In the genomic region with DNA sequence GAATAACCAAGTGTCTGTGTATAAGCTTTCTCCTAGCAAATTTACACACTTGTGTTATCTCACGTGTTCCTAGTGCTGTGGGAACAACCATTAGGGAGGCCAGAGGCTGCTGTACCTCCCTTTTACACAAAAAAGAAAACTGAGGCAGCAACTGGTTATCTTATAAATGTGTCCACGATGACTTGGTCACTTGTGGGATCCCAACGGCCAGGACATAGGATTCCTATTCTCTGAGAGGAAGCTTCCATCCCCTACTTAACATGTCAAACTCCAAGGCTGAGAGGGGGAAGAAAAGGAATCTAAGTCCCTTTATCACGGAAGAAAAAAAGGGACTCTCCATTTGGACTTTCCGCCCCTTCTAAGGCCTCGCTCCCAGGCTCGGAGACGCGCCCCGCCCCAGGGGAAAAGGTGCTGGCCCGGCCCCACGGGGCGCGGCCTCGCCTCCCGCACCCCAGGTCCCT, we compare ENCODE assay signal across 8 cellular contexts. TPM values are rescaled to one million over a fixed set of nuclear protein-coding genes. Genes with fewer than 3 reads are reported as not detected.
DNase-seq lines count a peak whose midpoint lies in the region; ATAC-seq and TF ChIP-seq lines count a peak whose summit lies in the region.

No MANE protein-coding gene starts in this region.

- H3K9me3 ChIP-seq in SK-N-MC (ENCODE audit: low read depth, low read length) (no peaks in the 10 kb centered on the region), fibroblast of lung (ENCODE audit: control insufficient read depth, insufficient read depth, low read depth, low read length) (no peaks in the 10 kb centered on the region), osteoblast (ENCODE audit: low read depth, low read length) (no peaks in the 10 kb centered on the region)

- H3K4me3 ChIP-seq in SK-N-MC (peak overlapping the region; percentile 80), fibroblast of lung (replicated peaks in 1 of 4; ENCODE audit: control extremely low read depth in 1 of 4, insufficient read depth in 1 of 4, low read depth in 3 of 4, low read length in 4 of 4) (peak overlapping the region; percentile 61 to 72 (median 64)), osteoblast (ENCODE audit: insufficient read depth, low read length) (peak overlapping the region; percentile 84)

- H3K79me2 ChIP-seq in fibroblast of lung (ENCODE audit: control insufficient read depth, insufficient read depth, low read length) (peaks cover 2% of the 10 kb centered on the region), osteoblast (ENCODE audit: insufficient read depth, low read length) (peaks cover 15% of the 10 kb centered on the region)

- H4K20me1 ChIP-seq in fibroblast of lung (ENCODE audit: control insufficient read depth, extremely low read depth, insufficient read depth, low read length) (no peaks in the 10 kb centered on the region), osteoblast (ENCODE audit: insufficient read depth, low read length) (no peaks in the 10 kb centered on the region)

- TF ChIP-seq CTCF in fibroblast of lung (conservative IDR thresholded peaks at IDR 0.05 in 1 of 2, IDR thresholded peaks at IDR 0.05 in 1 of 2; ENCODE audit: low read depth in 1 of 2, low read length in 2 of 2), result no peak
- no peak for TF ChIP-seq CTCF in osteoblast (IDR thresholded peaks at IDR 0.05; ENCODE audit: extremely low read depth, low read depth, low read length)

- H3K27ac ChIP-seq in SK-N-MC (peak overlapping the region; percentile 67), fibroblast of lung (ENCODE audit: insufficient read depth, low read length) (peak overlapping the region; percentile 96), osteoblast (ENCODE audit: low read depth, low read length) (peak overlapping the region; percentile 99)

- H3K36me3 ChIP-seq in SK-N-MC (ENCODE audit: insufficient read depth, low read length) (no peaks in the 10 kb centered on the region), fibroblast of lung (ENCODE audit: control insufficient read depth, insufficient read depth, low read length) (no peaks in the 10 kb centered on the region), osteoblast (ENCODE audit: insufficient read depth, low read length) (no peaks in the 10 kb centered on the region)

- intact Hi-C loops in posterior vena cava (cut with DNase I), result loop anchor here (5.0 to 10.0 kb wide), 2 partner anchors 246 to 249 kb away; no protein-coding TSS in a partner anchor

- H2AFZ ChIP-seq in fibroblast of lung (ENCODE audit: low read length) (peak overlapping the region; percentile 59), osteoblast (ENCODE audit: low read length) (peak overlapping the region; percentile 87)

- peaks cover 4% of the 10 kb centered on the region for H3K4me1 ChIP-seq in fibroblast of lung (ENCODE audit: control insufficient read depth, extremely low read depth, insufficient read depth, low read length)
- H3K4me1 ChIP-seq in osteoblast (ENCODE audit: insufficient read depth, low read length), result peaks cover 31% of the 10 kb centered on the region

- H3K9ac ChIP-seq in SK-N-MC (ENCODE audit: insufficient read length) (peak overlapping the region; percentile 80), fibroblast of lung (ENCODE audit: insufficient read depth, low read length) (peak overlapping the region; percentile 92)

- in situ Hi-C loops in G401 (cut with HindIII; ENCODE audit: low sequenced_read_pairs), result no loop called here

- H3K4me2 ChIP-seq in fibroblast of lung (ENCODE audit: extremely low read depth, insufficient read depth, low read length) (peak overlapping the region; percentile 92), osteoblast (ENCODE audit: insufficient read depth, low read length) (peak overlapping the region; percentile 98)

- H3K27me3 ChIP-seq in fibroblast of lung (ENCODE audit: control insufficient read depth, insufficient read depth, low read length), result no peaks in the 10 kb centered on the region
- no peaks in the 10 kb centered on the region for H3K27me3 ChIP-seq in osteoblast (ENCODE audit: insufficient read depth, low read length)

- ATAC-seq in activated CD4-positive, CD25-positive, alpha-beta regulatory T cell treated with anti-CD3 and anti-CD28 coated beads, Interleukin-2, amount 50 U/mL, for 24 hours, result peak; percentile 77 to 79
- ATAC-seq in HG02798 (IDR thresholded peaks at IDR 0.05; ENCODE audit: poor library complexity, unreplicated experiment), result peak; percentile 82

- DNase-seq in activated CD4-positive, CD25-positive, alpha-beta regulatory T cell treated with anti-CD3 and anti-CD28 coated beads, Interleukin-2, amount 50 U/mL, for 72 hours, result no peak
- no peak for DNase-seq in SK-N-MC (ENCODE audit: low read depth, low spot score)
- DNase-seq in fibroblast of lung (ENCODE audit: low read depth in 2 of 2), result no peak
- no peak for DNase-seq in osteoblast (ENCODE audit: insufficient read length, low spot score, missing footprints)
- no peak for DNase-seq in G401 (ENCODE audit: low spot score)
- no peak for DNase-seq in posterior vena cava (ENCODE audit: low spot score)

RNA-seq across cellular contexts. Expression of gene ZNF438, which starts 0.4 kb away (rescaled TPM):
- total RNA-seq in fibroblast of lung, result 3.9 and 6.6 TPM in 2 replicates
- 4.7 and 5.6 TPM in 2 replicates for polyA plus RNA-seq in fibroblast of lung
- polyA plus RNA-seq in fibroblast of lung (2012), result 3.1 and 3.8 TPM in 2 replicates
- 4.9 and 5.6 TPM in 2 replicates for polyA minus RNA-seq in fibroblast of lung (ENCODE audit: low replicate concordance)
- 4.3 and 5.0 TPM in 2 replicates for total RNA-seq in osteoblast
- 1.0 and 9.6 TPM in 2 replicates for total RNA-seq in G401 (2014; rRNA removed; shearing (Covaris generic))
- total RNA-seq in posterior vena cava, result 10 to 100 TPM; 12.4 to 13.9 TPM
